ENCODE assay signal across 17 cellular contexts in genomic region chr9:114034176-114034575, GRCh38. TPM values are rescaled to one million over a fixed set of nuclear protein-coding genes. Genes with fewer than 3 reads are reported as not detected.
DNase-seq lines count a peak whose midpoint lies in the region; ATAC-seq and TF ChIP-seq lines count a peak whose summit lies in the region.
"Had no signal": no experiment of that assay in that cellular context is flagged by ENCODE, and none has a peak within 500 bp of the region (broad histone marks: within the 10 kb centered on the region; RNA-seq: fewer than 3 reads in every experiment).

No MANE protein-coding gene starts in this region.

- TF ChIP-seq CTCF in coronary artery (IDR thresholded peaks at IDR 0.05), result no peak
- TF ChIP-seq CTCF in left lung (IDR thresholded peaks at IDR 0.05), result no peak

- H3K36me3 ChIP-seq in left lung, result peaks cover 0 to 38% of the 10 kb centered on the region in 2 donors

- intact Hi-C loops in left lung (cut with DNase I), result loop anchor here in 1 of 2 donors (10.0 kb wide), 2 partner anchors 229 to 299 kb away; no protein-coding TSS in a partner anchor

- no peaks in the 10 kb centered on the region for H3K27me3 ChIP-seq in left lung

- no peaks in the 10 kb centered on the region for H3K4me1 ChIP-seq in left lung
- H3K4me1 ChIP-seq: A549 had no signal

- H3K27ac ChIP-seq in coronary artery, result peak overlapping the region in 1 of 2 donors; percentile 3
- H3K27ac ChIP-seq in left lung, result no peak overlapping the region
- H3K27ac ChIP-seq: A549 had no signal

- H3K4me3 ChIP-seq in coronary artery, result no peak overlapping the region
- H3K4me3 ChIP-seq in left lung, result no peak overlapping the region
- H3K4me3 ChIP-seq: A549 had no signal

- DNase-seq in activated CD8-positive, alpha-beta memory T cell treated with anti-CD3 and anti-CD28 coated beads, Interleukin-2, amount 50 U/mL, for 48 hours, result peak; percentile 20
- DNase-seq in activated CD8-positive, alpha-beta memory T cell treated with anti-CD3 and anti-CD28 coated beads, Interleukin-2, amount 50 U/mL, for 4 hours, result no peak
- DNase-seq in coronary artery (ENCODE audit: low spot score) (peak; percentile 59), mucosa of gallbladder (ENCODE audit: low spot score) (peak; percentile 5), left lung (no peak)
- no peak for DNase-seq in stimulated activated CD4-positive, alpha-beta T cell treated with anti-CD3 and anti-CD28 coated beads, Interleukin-1b, Interleukin-23, amount 100 ng/mL, for 48 hours
- DNase-seq: GOT3; KBM-7; NCI-H1048; NCI-H2107; NCI-H226; NCI-H526 treated with DMSO at 0.1 percent for 48 hours; NK-92 treated with Interleukin-12 subunit alpha and Interleukin-12 subunit beta, amount 100 ng/mL, for 24 hours; OCI-M1; RPMI8226 had no signal

- H3K9me3 ChIP-seq in left lung, result no peaks in the 10 kb centered on the region
- H3K9me3 ChIP-seq: A549 had no signal

- ATAC-seq in HG03095 (IDR thresholded peaks at IDR 0.05; ENCODE audit: unreplicated experiment), result no peak
- no peak for ATAC-seq in left lung

RNA-seq across cellular contexts. Expression of gene AMBP, which starts 43.9 kb away (rescaled TPM):
- total RNA-seq in mucosa of gallbladder, result 1,366 TPM
- total RNA-seq in left lung, result 1 to 10 TPM in 1 of 2 donors, not detected in 1; 1.2 TPM

Comparison
In these comparisons a context has a peak if more than half of its experiments do, and no peak if none do; other contexts are left out.
1. DNase-seq: peak in activated CD8-positive, alpha-beta memory T cell treated with anti-CD3 and anti-CD28 coated beads, Interleukin-2, amount 50 U/mL, for 48 hours (single experiment), coronary artery (single experiment) and mucosa of gallbladder (single experiment); none in activated CD8-positive, alpha-beta memory T cell treated with anti-CD3 and anti-CD28 coated beads, Interleukin-2, amount 50 U/mL, for 4 hours (single experiment), left lung (0 of 2) and stimulated activated CD4-positive, alpha-beta T cell treated with anti-CD3 and anti-CD28 coated beads, Interleukin-1b, Interleukin-23, amount 100 ng/mL, for 48 hours (single experiment).
2. RNA of gene AMBP, which starts 43.9 kb away (total RNA-seq): 1,366 TPM in mucosa of gallbladder (single experiment); 1.2 TPM in left lung; every median in the first group is over 100 times any median in the second.